In genomic region chr1:12435639-12436344, GRCh38 we compare ENCODE assay signal across 8 cellular contexts.
A peak's percentile ranks its signal among the peaks of the same experiment; 100 is the strongest.
DNase-seq lines count a peak whose midpoint lies in the region; ATAC-seq and TF ChIP-seq lines count a peak whose summit lies in the region.

No MANE protein-coding gene starts in this region.

- H3K36me3 ChIP-seq in left ventricle myocardium inferior (peaks cover 36% of the 10 kb centered on the region), stomach smooth muscle (ENCODE audit: control insufficient read depth in 2 of 2, insufficient read depth in 2 of 2, low read length in 2 of 2) (peaks cover 2 to 3% of the 10 kb centered on the region in 2 donors), Karpas-422 (ENCODE audit: insufficient read depth, low read length) (no peaks in the 10 kb centered on the region)

- H3K4me1 Mint-ChIP-seq in type B pancreatic cell (ENCODE audit: unreplicated experiment), result peaks cover 66% of the 10 kb centered on the region

- no peaks in the 10 kb centered on the region for H3K27me3 ChIP-seq in left ventricle myocardium inferior (ENCODE audit: low read depth)
- no peaks in the 10 kb centered on the region for H3K27me3 ChIP-seq in stomach smooth muscle (ENCODE audit: control insufficient read depth in 1 of 2, insufficient read depth in 2 of 2, low read length in 2 of 2)
- H3K27me3 ChIP-seq in Karpas-422 (ENCODE audit: low read length), result no peaks in the 10 kb centered on the region

- peaks cover 30% of the 10 kb centered on the region for H3K36me3 Mint-ChIP-seq in type B pancreatic cell

- intact Hi-C loops in left ventricle myocardium inferior (cut with micrococcal nuclease), result no loop called here

- H3K27ac ChIP-seq in left ventricle myocardium inferior (replicated peaks) (peak overlapping the region; percentile 84), stomach smooth muscle (ENCODE audit: low read length) (peak overlapping the region; percentile 0), Karpas-422 (ENCODE audit: low read length) (no peak overlapping the region)

- H3K9me3 ChIP-seq in left ventricle myocardium inferior (replicated peaks) (no peaks in the 10 kb centered on the region), stomach smooth muscle (ENCODE audit: control insufficient read depth in 2 of 2, low read length in 2 of 2) (no peaks in the 10 kb centered on the region), Karpas-422 (ENCODE audit: low read length) (no peaks in the 10 kb centered on the region)

- H3K27me3 Mint-ChIP-seq in type B pancreatic cell, result no peaks in the 10 kb centered on the region

- H3K27ac Mint-ChIP-seq in type B pancreatic cell, result no peak overlapping the region

- H3K4me3 ChIP-seq in left ventricle myocardium inferior (no peak overlapping the region), stomach smooth muscle (ENCODE audit: low read length in 2 of 2) (no peak overlapping the region), Karpas-422 (ENCODE audit: low read length) (no peak overlapping the region)

- peak; percentile 25 for DNase-seq in UCSD-AML1 (lab: John Stamatoyannopoulos, UW; ENCODE audit: unreplicated experiment)
- no peak for DNase-seq in left ventricle myocardium inferior
- DNase-seq in type B pancreatic cell (ENCODE audit: extremely low spot score, unreplicated experiment), result no peak
- no peak for DNase-seq in Karpas-422
- no peak for DNase-seq in COLO668 (lab: John Stamatoyannopoulos, UW; ENCODE audit: unreplicated experiment)

- H3K4me2 ChIP-seq in Karpas-422 (ENCODE audit: low read depth, low read length, poor library complexity, severe bottlenecking), result no peak overlapping the region

- H2AFZ ChIP-seq in Karpas-422 (ENCODE audit: low read length), result no peak overlapping the region

- no peaks in the 10 kb centered on the region for H3K9me2 ChIP-seq in Karpas-422 (replicated peaks; ENCODE audit: insufficient read depth, low read length)

- no peaks in the 10 kb centered on the region for H4K20me1 ChIP-seq in Karpas-422 (ENCODE audit: insufficient read depth, low read depth, low read length)

- H3K9me3 Mint-ChIP-seq in type B pancreatic cell, result peaks cover 9% of the 10 kb centered on the region

- no peak for TF ChIP-seq CTCF in left ventricle myocardium inferior (IDR thresholded peaks at IDR 0.05; ENCODE audit: borderline replicate concordance)
- no peak for TF ChIP-seq CTCF in type B pancreatic cell (conservative IDR thresholded peaks at IDR 0.05)

- no peak overlapping the region for H3K9ac ChIP-seq in stomach smooth muscle (ENCODE audit: low read length in 2 of 2)
- H3K9ac ChIP-seq in Karpas-422 (ENCODE audit: low read length), result no peak overlapping the region

- no peaks in the 10 kb centered on the region for H3K79me2 ChIP-seq in Karpas-422 (ENCODE audit: low read length)

- ATAC-seq in GM18873 (IDR thresholded peaks at IDR 0.05; ENCODE audit: low FRiP score, unreplicated experiment), result peak; percentile 51
- ATAC-seq in HG02938 (IDR thresholded peaks at IDR 0.05; ENCODE audit: unreplicated experiment), result peak; percentile 80

- H3K4me1 ChIP-seq in left ventricle myocardium inferior (peaks cover 91% of the 10 kb centered on the region), stomach smooth muscle (ENCODE audit: control insufficient read depth, insufficient read depth, low read length) (peaks cover 28% of the 10 kb centered on the region), Karpas-422 (ENCODE audit: low read length) (peaks cover 6% of the 10 kb centered on the region)

- no peak overlapping the region for H3K4me3 Mint-ChIP-seq in type B pancreatic cell
